Comparison of ENCODE assay signal across 2 cellular contexts in genomic region chr20:2657241-2657640, GRCh38.
A peak's percentile ranks its signal among the peaks of the same experiment; 100 is the strongest.
TF ChIP-seq lines count a peak whose summit lies in the region.

No MANE protein-coding gene starts in this region.

TF ChIP-seq in A549, 52 proteins besides CTCF, POLR2A, EP300 and RAD21:
- TF ChIP-seq HEYL (CRISPR knock-in tag; IDR thresholded peaks at IDR 0.05) = no peak
- TF ChIP-seq FOSL2 (IDR thresholded peaks at IDR 0.05) = no peak
- TF ChIP-seq FOSL2 (CRISPR knock-in tag; IDR thresholded peaks at IDR 0.05) = no peak
- TF ChIP-seq POLR2AphosphoS2 (conservative IDR thresholded peaks at IDR 0.05; ENCODE audit: low read length) = 0 out of 2 replicates have a peak, but pooled peaks have one; percentile 58
- no peak for TF ChIP-seq JUNB (IDR thresholded peaks at IDR 0.05)
- peak; percentile 46; the same call in 1 of the 2 replicates for TF ChIP-seq PBX3 (IDR thresholded peaks at IDR 0.05)
- no peak for TF ChIP-seq ESRRA (IDR thresholded peaks at IDR 0.05; ENCODE audit: borderline replicate concordance, low read length)
- no peak for TF ChIP-seq ZC3H11A (IDR thresholded peaks at IDR 0.05)

TF ChIP-seq in K562, 482 proteins besides CTCF, POLR2A, EP300 and RAD21:
- TF ChIP-seq MCM2 (IDR thresholded peaks at IDR 0.05; ENCODE audit: low read depth) (no peak), RBFOX2 (IDR thresholded peaks at IDR 0.05; ENCODE audit: low read depth, low read length) (peak; percentile 41; the same call in 1 of the 2 replicates), PATZ1 (CRISPR knock-in tag; IDR thresholded peaks at IDR 0.05; ENCODE audit: borderline replicate concordance) (no peak), USF1 (CRISPR knock-in tag; IDR thresholded peaks at IDR 0.05) (no peak), SMC3 (conservative IDR thresholded peaks at IDR 0.05; ENCODE audit: insufficient read depth, low read depth, low read length) (no peak), PRDM10 (IDR thresholded peaks at IDR 0.05; ENCODE audit: partially characterized antibody) (no peak), ZBTB17 (CRISPR knock-in tag; IDR thresholded peaks at IDR 0.05) (no peak), POLR2H (tag; IDR thresholded peaks at IDR 0.05; ENCODE audit: low read depth) (no peak), HNRNPK (IDR thresholded peaks at IDR 0.05; ENCODE audit: low read depth, low read length, poor library complexity, severe bottlenecking) (no peak), ZNF76 (CRISPR knock-in tag; IDR thresholded peaks at IDR 0.05; ENCODE audit: borderline replicate concordance) (no peak), DIDO1 (tag; IDR thresholded peaks at IDR 0.05; ENCODE audit: low read depth) (no peak), POLR3G (IDR thresholded peaks at IDR 0.05; ENCODE audit: extremely low read depth, insufficient read length, insufficient replicate concordance) (no peak), SUPT5H (IDR thresholded peaks at IDR 0.05) (peak; percentile 28; the same call in 1 of the 2 replicates), ZBTB12 (CRISPR knock-in tag; IDR thresholded peaks at IDR 0.05) (no peak), ZFP1 (CRISPR knock-in tag; IDR thresholded peaks at IDR 0.05) (no peak), ELK3 (CRISPR knock-in tag; IDR thresholded peaks at IDR 0.05) (no peak)
